8 cellular contexts compared by ENCODE assay signal in the genomic region with DNA sequence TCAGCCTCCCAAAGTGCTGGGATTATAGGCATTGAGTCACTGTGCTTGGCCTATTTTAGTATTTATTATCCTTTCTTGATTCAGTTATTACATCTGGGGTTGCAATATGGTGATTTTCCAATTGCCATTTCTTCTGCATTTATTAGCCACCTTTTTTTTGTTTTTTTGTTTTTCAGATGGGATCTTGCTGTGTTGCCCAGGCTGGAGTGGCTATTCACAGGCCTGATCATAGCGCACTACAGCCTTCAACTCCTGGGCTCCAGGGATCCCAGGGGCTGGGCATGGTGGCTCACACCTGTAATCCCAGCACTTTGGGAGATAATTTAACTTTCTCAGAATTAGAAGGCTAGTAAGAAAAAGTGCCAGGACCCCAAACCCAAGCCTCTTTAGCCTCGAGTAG.
"Had no signal": no experiment of that assay in that cellular context is flagged by ENCODE, and none has a peak within 500 bp of the region (broad histone marks: within the 10 kb centered on the region; RNA-seq: fewer than 3 reads in every experiment).

No MANE protein-coding gene starts in this region.

- FAIRE-seq: H54 had no signal

- H3K27ac ChIP-seq: HL-60 had no signal

- H3K4me3 Mint-ChIP-seq: H9 had no signal

- DNase-seq: GOT3, H9, HCEC 1CT, IMR-90, Kasumi-1, KBM-7 had no signal

- H3K9me3 Mint-ChIP-seq: H9 had no signal
